ENCODE assay signal across 2 cellular contexts in genomic region chr6:138439546-138439945, GRCh38.
A peak's percentile ranks its signal among the peaks of the same experiment; 100 is the strongest.
TF ChIP-seq lines count a peak whose summit lies in the region.

No MANE protein-coding gene starts in this region.

TF ChIP-seq in PFSK-1, 5 proteins besides CTCF, POLR2A, EP300 and RAD21:
- TF ChIP-seq REST (IDR thresholded peaks at IDR 0.05; ENCODE audit: insufficient read depth in 1 of 2, low read depth in 2 of 2, low read length in 2 of 2) (no peak), POLR2AphosphoS5 (IDR thresholded peaks at IDR 0.05; ENCODE audit: low read depth, low read length) (0 out of 2 replicates have a peak, but pooled peaks have one; percentile 14)

TF ChIP-seq in HepG2, 621 proteins besides CTCF, POLR2A, EP300 and RAD21:
- TF ChIP-seq RBM22 (optimal IDR thresholded peaks at IDR 0.05; ENCODE audit: low read length) = peak; percentile 43
- TF ChIP-seq ARNT (IDR thresholded peaks at IDR 0.05) = no peak
